In genomic region chr20:62387219-62387913, GRCh38 we compare ENCODE assay signal across 9 cellular contexts. TPM values are rescaled to one million over a fixed set of nuclear protein-coding genes. Genes with fewer than 3 reads are reported as not detected.
A peak's percentile ranks its signal among the peaks of the same experiment; 100 is the strongest.
DNase-seq lines count a peak whose midpoint lies in the region; ATAC-seq and TF ChIP-seq lines count a peak whose summit lies in the region.
"Had no signal": no experiment of that assay in that cellular context is flagged by ENCODE, and none has a peak within 500 bp of the region (broad histone marks: within the 10 kb centered on the region; RNA-seq: fewer than 3 reads in every experiment).

No MANE protein-coding gene starts in this region.

- no peaks in the 10 kb centered on the region for H3K9me2 ChIP-seq in PC-9 (ENCODE audit: insufficient read depth)

- H3K27ac ChIP-seq in PC-9 (peak overlapping the region; percentile 17; the same call in 1 of the 2 replicates), esophagus (ENCODE audit: low read depth in 2 of 2, low read length in 1 of 2) (peak overlapping the region; percentile 34 to 71), rectal smooth muscle tissue (ENCODE audit: low read depth, low read length) (peak overlapping the region; percentile 94)

- CTCF ChIA-PET in PC-9 (lab: Charles Lee) = interaction anchor here (0.6 kb wide), 1 partner anchor 84 kb away, joined by 3 read pairs; no protein-coding TSS in a partner anchor

- H3K9me3 ChIP-seq in PC-9 (ENCODE audit: insufficient read depth, low read depth) (no peaks in the 10 kb centered on the region), esophagus (ENCODE audit: control insufficient read depth in 2 of 2, insufficient read depth in 1 of 2, low read depth in 1 of 2, low read length in 1 of 2) (no peaks in the 10 kb centered on the region)

- H3K79me2 ChIP-seq in PC-9 (ENCODE audit: low read depth) = peaks cover 63% of the 10 kb centered on the region

- peaks cover 26% of the 10 kb centered on the region for H3K36me3 ChIP-seq in PC-9 (ENCODE audit: low read depth)
- H3K36me3 ChIP-seq in esophagus (ENCODE audit: control insufficient read depth in 2 of 2, insufficient read depth in 2 of 2, low read length in 1 of 2) = peaks cover 2 to 15% of the 10 kb centered on the region in 2 donors
- H3K36me3 ChIP-seq in rectal smooth muscle tissue (ENCODE audit: control insufficient read depth, insufficient read depth, low read length) = peaks cover 15% of the 10 kb centered on the region

- H3K9ac ChIP-seq in rectal smooth muscle tissue (ENCODE audit: low read length) = peak overlapping the region; percentile 70

- POLR2A ChIA-PET in PC-9 (lab: Charles Lee; ENCODE audit: unreplicated experiment) = interaction anchor here (0.5 to 0.7 kb wide), 3 partner anchors 29 to 178 kb away, joined by 3 to 21 read pairs (median 13); no protein-coding TSS in a partner anchor

- BruUV-seq in PC-9 (replicated peaks; lab: Mats Ljungman, UMichigan) = no TSS peak

- DNase-seq in PC-9 (no peak), SIG-M5 treated with dmso at 0.1 percent for 504 hours (lab: John Stamatoyannopoulos, UW; ENCODE audit: unreplicated experiment) (no peak), GF-D8 (lab: John Stamatoyannopoulos, UW) (no peak)

- intact Hi-C loops in PC-9 (cut with micrococcal nuclease; ENCODE audit: unreplicated experiment) = no loop called here

- peak overlapping the region; percentile 68 for H3K4me3 ChIP-seq in GM12875 (ENCODE audit: low read depth, low read length)
- peak overlapping the region; percentile 100 for H3K4me3 ChIP-seq in PC-9
- H3K4me3 ChIP-seq in esophagus (ENCODE audit: low read depth in 1 of 2, low read length in 2 of 2) = peak overlapping the region; percentile 56 to 97
- H3K4me3 ChIP-seq in rectal smooth muscle tissue (ENCODE audit: low read length) = peak overlapping the region; percentile 91

- peaks cover 61% of the 10 kb centered on the region for H3F3A ChIP-seq in PC-9 (ENCODE audit: insufficient read depth, low read depth)

- no peaks in the 10 kb centered on the region for H3K27me3 ChIP-seq in PC-9 (ENCODE audit: insufficient read depth, low read depth)
- no peaks in the 10 kb centered on the region for H3K27me3 ChIP-seq in esophagus (ENCODE audit: control insufficient read depth in 1 of 2, insufficient read depth in 2 of 2, low read length in 2 of 2)
- H3K27me3 ChIP-seq in rectal smooth muscle tissue (ENCODE audit: control insufficient read depth, insufficient read depth, low read length) = no peaks in the 10 kb centered on the region

- TF ChIP-seq CTCF in GM12875 (IDR thresholded peaks at IDR 0.05; ENCODE audit: borderline replicate concordance, insufficient read depth, low read depth, low read length) = no peak
- no peak for TF ChIP-seq CTCF in PC-9 (conservative IDR thresholded peaks at IDR 0.05)

- peak overlapping the region; percentile 99 for H3K4me2 ChIP-seq in PC-9

- H4K20me1 ChIP-seq in PC-9 (ENCODE audit: insufficient read depth) = peaks cover 52% of the 10 kb centered on the region

- WGBS in esophagus, 2 donors = 2% methylated on average over 30 to 47 of the region's 47 CpGs

- H3K4me1 ChIP-seq in PC-9 (replicated peaks; ENCODE audit: insufficient read depth) (peaks cover 21% of the 10 kb centered on the region), esophagus (ENCODE audit: control insufficient read depth in 2 of 2, insufficient read depth in 2 of 2, low read length in 1 of 2) (peaks cover 0 to 9% of the 10 kb centered on the region in 2 donors), rectal smooth muscle tissue (ENCODE audit: control insufficient read depth, insufficient read depth, low read length) (peaks cover 15% of the 10 kb centered on the region)

- no peak overlapping the region for H2AFZ ChIP-seq in PC-9

- ATAC-seq in HG02763 (IDR thresholded peaks at IDR 0.05; ENCODE audit: unreplicated experiment) = no peak
- no peak for ATAC-seq in GM19324 (IDR thresholded peaks at IDR 0.05; ENCODE audit: low FRiP score, unreplicated experiment)

RNA-seq across cellular contexts. Expression of gene RPS21, which starts 0.5 kb away (rescaled TPM):
- total RNA-seq in PC-9 (2021) = 2,188 and 2,275 TPM in 2 replicates
- 1,000 to 10,000 TPM; 4,370 to 5,155 TPM for polyA plus RNA-seq in esophagus

RNA-seq across cellular contexts. Expression of gene CABLES2, which starts 19.7 kb away (rescaled TPM):
- 11.2 and 14.1 TPM in 2 replicates for total RNA-seq in PC-9 (2021)
- 1 to 10 TPM; 1.6 to 2.4 TPM for polyA plus RNA-seq in esophagus

RNA-seq across cellular contexts. Expression of gene LAMA5, which starts 20.3 kb away (rescaled TPM):
- total RNA-seq in PC-9 (2021) = 700 and 744 TPM in 2 replicates
- polyA plus RNA-seq in esophagus = 100 to 1,000 TPM in 1 of 2 donors, 10 to 100 TPM in 1; 79.9 to 329 TPM

RNA-seq across cellular contexts. Expression of gene RBBP8NL, which starts 40.0 kb away (rescaled TPM):
- 8.7 and 14.0 TPM in 2 replicates for total RNA-seq in PC-9 (2021)
- 10 to 100 TPM in 1 of 2 donors, 1 to 10 TPM in 1; 4.0 to 16.8 TPM for polyA plus RNA-seq in esophagus
- total RNA-seq: RPMI7951 had no signal

Comparison
In these comparisons a context has a peak if more than half of its experiments do, and no peak if none do; other contexts are left out.
1. H3K27ac ChIP-seq: peak in every context shown above with its lines; median percentile 94 in rectal smooth muscle tissue; 52 in esophagus; 17 in PC-9.